Comparison of ENCODE assay signal across 6 cellular contexts in genomic region chr17:7323731-7324437, GRCh38. TPM values are rescaled to one million over a fixed set of nuclear protein-coding genes. Genes with fewer than 3 reads are reported as not detected.
DNase-seq lines count a peak whose midpoint lies in the region; ATAC-seq and TF ChIP-seq lines count a peak whose summit lies in the region.

No MANE protein-coding gene starts in this region.

- peak; percentile 70 for DNase-seq in GM06990 (ENCODE audit: extremely low read depth, insufficient read length)
- DNase-seq in fibroblast of villous mesenchyme (ENCODE audit: low read depth), result peak; percentile 31
- peak in 2 of 3 donors; percentile 40 to 59 for DNase-seq in stimulated activated CD4-positive, alpha-beta T cell treated with anti-CD3 and anti-CD28 coated beads, TNF-alpha, amount 100 ng/mL, for 1 hour (ENCODE audit: low read depth in 3 of 3, low spot score in 1 of 3)
- DNase-seq in SK-N-DZ (ENCODE audit: low spot score), result no peak

- TF ChIP-seq CTCF in GM06990 (IDR thresholded peaks at IDR 0.05; ENCODE audit: insufficient read depth, low read length, poor library complexity, severe bottlenecking), result peak; percentile 99
- peak; percentile 86 for TF ChIP-seq CTCF in fibroblast of villous mesenchyme (IDR thresholded peaks at IDR 0.05; ENCODE audit: insufficient read depth, low read depth, low read length)

- H3K36me3 ChIP-seq in GM06990 (ENCODE audit: control insufficient read depth, insufficient read depth, low read length), result peaks cover 48% of the 10 kb centered on the region

- H3K27me3 ChIP-seq in GM06990 (replicated peaks; ENCODE audit: control insufficient read depth, insufficient read depth, low read length), result no peaks in the 10 kb centered on the region

- H3K4me3 ChIP-seq in GM06990 (replicated peaks; ENCODE audit: low read depth, low read length) (no peak overlapping the region), fibroblast of villous mesenchyme (ENCODE audit: low read depth, low read length) (no peak overlapping the region)

- ATAC-seq in activated CD4-positive, CD25-positive, alpha-beta regulatory T cell treated with anti-CD3 and anti-CD28 coated beads, Interleukin-2, amount 50 U/mL, for 24 hours, result peak; percentile 33 to 42
- ATAC-seq in GM21528 (IDR thresholded peaks at IDR 0.05; ENCODE audit: low FRiP score, unreplicated experiment), result no peak

RNA-seq across cellular contexts. Expression of gene NEURL4, which starts 5.3 kb away (rescaled TPM):
- 15.1 and 19.4 TPM in 2 replicates for total RNA-seq in fibroblast of villous mesenchyme
- 22.0 and 26.4 TPM in 2 replicates for polyA plus RNA-seq in SK-N-DZ (2014; cell fraction: cytosol; rRNA removed)
- 175 and 247 TPM in 2 replicates for polyA plus RNA-seq in SK-N-DZ (2014; cell fraction: nucleus; rRNA removed)

RNA-seq across cellular contexts. Expression of gene GPS2, which starts 8.7 kb away (rescaled TPM):
- total RNA-seq in fibroblast of villous mesenchyme, result 34.1 and 45.3 TPM in 2 replicates
- polyA plus RNA-seq in SK-N-DZ (2014; cell fraction: cytosol; rRNA removed), result 96.9 and 117 TPM in 2 replicates
- 237 and 334 TPM in 2 replicates for polyA plus RNA-seq in SK-N-DZ (2014; cell fraction: nucleus; rRNA removed)

RNA-seq across cellular contexts. Expression of gene ACAP1, which starts 12.4 kb away (rescaled TPM):
- total RNA-seq in fibroblast of villous mesenchyme, result 1.9 and 3.9 TPM in 2 replicates
- polyA plus RNA-seq in SK-N-DZ (2014; cell fraction: cytosol; rRNA removed), result 1.1 and 4.8 TPM in 2 replicates
- 0.21 and 2.6 TPM in 2 replicates for polyA plus RNA-seq in SK-N-DZ (2014; cell fraction: nucleus; rRNA removed)

RNA-seq across cellular contexts. Expression of gene EIF5A, which starts 16.5 kb away (rescaled TPM):
- 607 and 641 TPM in 2 replicates for total RNA-seq in fibroblast of villous mesenchyme
- 736 and 827 TPM in 2 replicates for polyA plus RNA-seq in SK-N-DZ (2014; cell fraction: cytosol; rRNA removed)
- polyA plus RNA-seq in SK-N-DZ (2014; cell fraction: nucleus; rRNA removed), result 269 and 309 TPM in 2 replicates

RNA-seq across cellular contexts. Expression of gene KCTD11, which starts 28.1 kb away (rescaled TPM):
- 7.4 and 8.6 TPM in 2 replicates for total RNA-seq in fibroblast of villous mesenchyme
- polyA plus RNA-seq in SK-N-DZ (2014; cell fraction: cytosol; rRNA removed), result 1.0 and 1.1 TPM in 2 replicates
- polyA plus RNA-seq in SK-N-DZ (2014; cell fraction: nucleus; rRNA removed), result 0.36 and 0.41 TPM in 2 replicates
